Comparison of ENCODE assay signal across 24 cellular contexts in genomic region chr5:82447913-82448312, GRCh38.
"Had no signal": no experiment of that assay in that cellular context is flagged by ENCODE, and none has a peak within 500 bp of the region (broad histone marks: within the 10 kb centered on the region; RNA-seq: fewer than 3 reads in every experiment).

No MANE protein-coding gene starts in this region.

- H3K36me3 ChIP-seq: ascending aorta, stomach, suprapubic skin, tibial artery had no signal

- H3K27ac ChIP-seq: stomach had no signal

- H3K4me1 ChIP-seq: stomach, suprapubic skin had no signal

- DNase-seq: activated CD4-positive, alpha-beta T cell treated with anti-CD3 and anti-CD28 coated beads for 1 hour; activated CD4-positive, alpha-beta T cell treated with anti-CD3 and anti-CD28 coated beads, Interleukin-2, amount 10 ng/mL, durations not matched to agents 7 days and 5 days; activated CD8-positive, alpha-beta T cell treated with anti-CD3 and anti-CD28 coated beads for 36 hours; activated T-cell treated with anti-CD3 and anti-CD28 coated beads, Interleukin-2, amount 50 U/mL, for 4 hours; central memory CD4-positive, alpha-beta T cell; foreskin fibroblast; head of caudate nucleus; naive B cell; nucleus accumbens; posterior cingulate gyrus; small intestine; stimulated activated CD4-positive, alpha-beta T cell treated with anti-CD3 and anti-CD28 coated beads, Interleukin-1b, Interleukin-23, amount 100 ng/mL, for 48 hours; stimulated activated CD4-positive, alpha-beta T cell treated with anti-CD3 and anti-CD28 coated beads, Interleukin-4, amount 100 ng/mL, for 4 hours; stimulated activated CD8-positive, alpha-beta memory T cell treated with anti-CD3 and anti-CD28 coated beads, Interleukin-4, amount 100 ng/mL, for 48 hours; stomach; T-helper 2 cell; tibial artery had no signal

- H3K9me3 ChIP-seq: ascending aorta, suprapubic skin, tibial artery had no signal

- H3K27me3 ChIP-seq: ascending aorta, stomach, suprapubic skin, tibial artery had no signal

- ATAC-seq: activated CD8-positive, alpha-beta T cell treated with anti-CD3 and anti-CD28 coated beads for 36 hours; activated naive CD4-positive, alpha-beta T cell treated with anti-CD3 and anti-CD28 coated beads, Interleukin-2, amount 50 U/mL, for 72 hours; activated T-cell treated with anti-CD3 and anti-CD28 coated beads, Interleukin-2, amount 50 U/mL, for 4 hours; activated T-helper 17 cell treated with anti-CD3 and anti-CD28 coated beads, Interleukin-2, amount 50 U/mL, for 72 hours; sciatic nerve; stimulated activated memory B cell treated with anti-CD40 and anti-IgM and Interleukin-4, amounts not matched to agents 10 μg/mL and 1 μg/mL and 100 μg/mL, for 72 hours had no signal

- H3K4me3 ChIP-seq: ascending aorta, lung, stomach, suprapubic skin, tibial artery had no signal
